39 cellular contexts compared by ENCODE assay signal in the genomic region with DNA sequence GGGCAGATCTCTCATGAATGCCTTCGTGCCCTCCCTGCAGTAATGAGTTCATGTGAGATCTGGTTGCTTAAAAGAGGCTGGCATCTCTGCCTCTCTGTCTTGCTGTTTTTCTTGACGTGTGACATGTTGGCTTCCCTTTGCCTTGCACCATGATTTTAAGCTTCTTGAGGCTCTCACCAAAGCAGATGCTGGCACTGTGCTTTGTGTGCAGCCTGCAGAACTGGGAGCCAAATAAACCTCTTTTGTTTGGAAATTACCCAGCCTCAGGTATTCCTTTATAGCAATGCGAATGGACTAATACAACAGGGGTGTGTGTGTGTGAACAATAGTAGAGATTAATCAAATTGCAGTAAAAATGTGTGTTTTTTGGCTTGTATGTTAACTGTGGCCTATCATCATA.
"Had no signal": no experiment of that assay in that cellular context is flagged by ENCODE, and none has a peak within 500 bp of the region (broad histone marks: within the 10 kb centered on the region; RNA-seq: fewer than 3 reads in every experiment).

No MANE protein-coding gene starts in this region.

- H3K36me3 ChIP-seq: brain microvascular endothelial cell, breast epithelium, cardiac muscle cell had no signal

- H3K4me3 Mint-ChIP-seq: activated naive CD4-positive, alpha-beta T cell treated with anti-CD3 and anti-CD28 coated beads for 36 hours; activated naive CD4-positive, alpha-beta T cell treated with anti-CD3 and anti-CD28 coated beads, Interleukin-2, amount 10 ng/mL, durations not matched to agents 7 days and 5 days; activated naive CD4-positive, alpha-beta T cell treated with anti-CD3 and anti-CD28 coated beads, Interleukin-2, amount 50 U/mL, for 24 hours; activated naive CD8-positive, alpha-beta T cell; activated naive CD8-positive, alpha-beta T cell treated with anti-CD3 and anti-CD28 coated beads for 36 hours; activated naive CD8-positive, alpha-beta T cell treated with anti-CD3 and anti-CD28 coated beads, Interleukin-2, amount 10 ng/mL, durations not matched to agents 7 days and 5 days; activated naive CD8-positive, alpha-beta T cell treated with anti-CD3 and anti-CD28 coated beads, Interleukin-2, amount 50 U/mL, for 24 hours; activated T-cell treated with anti-CD3 and anti-CD28 coated beads, Interleukin-2, amount 50 U/mL, for 24 hours; activated T-cell treated with anti-CD3 and anti-CD28 coated beads, Interleukin-2, amount 50 U/mL, for 4 hours; activated T-cell treated with anti-CD3 and anti-CD28 coated beads, Interleukin-2, amount 50 U/mL, for 72 hours; activated T-helper 1 cell treated with anti-CD3 and anti-CD28 coated beads, Interleukin-12 subunit alpha, Interleukin-12 subunit beta, Interleukin-2, Interleukin-4 antibody, amounts not matched to agents 30 ng/mL and 10 ng/mL and 1 ng/mL, durations not matched to agents 14 hours and 24 hours and 36 hours; activated T-helper 17 cell treated with anti-CD3 and anti-CD28 coated beads, Interleukin-2, amount 50 U/mL, for 72 hours; brain; central memory CD8-positive, alpha-beta T cell had no signal

- H3K9me3 Mint-ChIP-seq: activated naive CD4-positive, alpha-beta T cell treated with anti-CD3 and anti-CD28 coated beads for 36 hours; activated naive CD4-positive, alpha-beta T cell treated with anti-CD3 and anti-CD28 coated beads, Interleukin-2, amount 10 ng/mL, durations not matched to agents 7 days and 5 days; activated naive CD4-positive, alpha-beta T cell treated with anti-CD3 and anti-CD28 coated beads, Interleukin-2, amount 50 U/mL, for 24 hours; activated naive CD4-positive, alpha-beta T cell treated with anti-CD3 and anti-CD28 coated beads, Interleukin-2, amount 50 U/mL, for 72 hours; activated naive CD8-positive, alpha-beta T cell treated with anti-CD3 and anti-CD28 coated beads for 36 hours; activated naive CD8-positive, alpha-beta T cell treated with anti-CD3 and anti-CD28 coated beads, Interleukin-2, amount 10 ng/mL, durations not matched to agents 7 days and 5 days; activated naive CD8-positive, alpha-beta T cell treated with anti-CD3 and anti-CD28 coated beads, Interleukin-2, amount 50 U/mL, for 24 hours; activated T-cell treated with anti-CD3 and anti-CD28 coated beads, Interleukin-2, amount 50 U/mL, for 24 hours; activated T-cell treated with anti-CD3 and anti-CD28 coated beads, Interleukin-2, amount 50 U/mL, for 4 hours; activated T-cell treated with anti-CD3 and anti-CD28 coated beads, Interleukin-2, amount 50 U/mL, for 72 hours; activated T-helper 1 cell treated with anti-CD3 and anti-CD28 coated beads, Interleukin-12 subunit alpha, Interleukin-12 subunit beta, Interleukin-2, Interleukin-4 antibody, amounts not matched to agents 30 ng/mL and 10 ng/mL and 1 ng/mL, durations not matched to agents 14 hours and 24 hours and 36 hours; activated T-helper 17 cell treated with anti-CD3 and anti-CD28 coated beads, Interleukin-2, amount 50 U/mL, for 72 hours; activated T-helper 2 cell treated with anti-CD3 and anti-CD28 coated beads, Interferon-gamma antibody, Interleukin-2, Interleukin-4, amounts not matched to agents 10 μg/mL and 5 μg/mL and 100 μg/mL, durations not matched to agents 14 hours and 24 hours and 36 hours; central memory CD8-positive, alpha-beta T cell had no signal

- DNase-seq: activated effector memory CD4-positive, alpha-beta T cell treated with anti-CD3 and anti-CD28 coated beads, Interleukin-2, amount 50 U/mL, for 16 hours; activated effector memory CD4-positive, alpha-beta T cell treated with Interleukin-2 at 50 U/mL for 16 hours; activated gamma-delta T cell; activated gamma-delta T cell treated with Interleukin-2 at 50 U/mL for 16 hours; activated naive CD4-positive, alpha-beta T cell; activated naive CD4-positive, alpha-beta T cell treated with anti-CD3 and anti-CD28 coated beads for 36 hours; activated naive CD4-positive, alpha-beta T cell treated with anti-CD3 and anti-CD28 coated beads, Interleukin-2, amount 10 ng/mL, durations not matched to agents 7 days and 5 days; activated naive CD4-positive, alpha-beta T cell treated with anti-CD3 and anti-CD28 coated beads, Interleukin-2, amount 50 U/mL, for 16 hours; activated naive CD4-positive, alpha-beta T cell treated with Interleukin-2 at 50 U/mL for 16 hours; activated naive CD8-positive, alpha-beta T cell treated with anti-CD3 and anti-CD28 coated beads for 36 hours; activated naive CD8-positive, alpha-beta T cell treated with anti-CD3 and anti-CD28 coated beads, Interleukin-2, amount 10 ng/mL, durations not matched to agents 7 days and 5 days; activated naive CD8-positive, alpha-beta T cell treated with anti-CD3 and anti-CD28 coated beads, Interleukin-2, amount 50 U/mL, for 24 hours; activated T-cell treated with anti-CD3 and anti-CD28 coated beads for 4 hours; activated T-cell treated with anti-CD3 and anti-CD28 coated beads, Interleukin-2, amount 50 U/mL, for 1 hour; activated T-cell treated with anti-CD3 and anti-CD28 coated beads, Interleukin-2, amount 50 U/mL, for 24 hours; activated T-cell treated with anti-CD3 and anti-CD28 coated beads, Interleukin-2, amount 50 U/mL, for 4 hours; activated T-cell treated with anti-CD3 and anti-CD28 coated beads, Interleukin-2, amount 50 U/mL, for 48 hours; activated T-cell treated with anti-CD3 and anti-CD28 coated beads, Interleukin-2, amount 50 U/mL, for 72 hours; adrenal gland; amygdala; anterior cingulate cortex; aorta; body of pancreas; brain microvascular endothelial cell; caudate nucleus; central memory CD4-positive, alpha-beta T cell; cerebellar nuclear complex had no signal

- H3K27me3 ChIP-seq: adrenal gland, ascending aorta, body of pancreas, brain microvascular endothelial cell, breast epithelium, cardiac muscle cell had no signal

- H3K27me3 Mint-ChIP-seq: activated naive CD4-positive, alpha-beta T cell treated with anti-CD3 and anti-CD28 coated beads, Interleukin-2, amount 10 ng/mL, durations not matched to agents 7 days and 5 days; activated naive CD4-positive, alpha-beta T cell treated with anti-CD3 and anti-CD28 coated beads, Interleukin-2, amount 50 U/mL, for 24 hours; activated naive CD8-positive, alpha-beta T cell; activated naive CD8-positive, alpha-beta T cell treated with anti-CD3 and anti-CD28 coated beads for 36 hours; activated naive CD8-positive, alpha-beta T cell treated with anti-CD3 and anti-CD28 coated beads, Interleukin-2, amount 10 ng/mL, durations not matched to agents 7 days and 5 days; activated naive CD8-positive, alpha-beta T cell treated with anti-CD3 and anti-CD28 coated beads, Interleukin-2, amount 50 U/mL, for 24 hours; activated T-cell treated with anti-CD3 and anti-CD28 coated beads, Interleukin-2, amount 50 U/mL, for 24 hours; activated T-helper 17 cell treated with anti-CD3 and anti-CD28 coated beads, Interleukin-2, amount 50 U/mL, for 72 hours; central memory CD8-positive, alpha-beta T cell had no signal

- FAIRE-seq: astrocyte had no signal

- H3K27ac Mint-ChIP-seq: activated naive CD4-positive, alpha-beta T cell treated with anti-CD3 and anti-CD28 coated beads for 36 hours; activated naive CD4-positive, alpha-beta T cell treated with anti-CD3 and anti-CD28 coated beads, Interleukin-2, amount 10 ng/mL, durations not matched to agents 7 days and 5 days; activated naive CD4-positive, alpha-beta T cell treated with anti-CD3 and anti-CD28 coated beads, Interleukin-2, amount 50 U/mL, for 24 hours; activated naive CD4-positive, alpha-beta T cell treated with anti-CD3 and anti-CD28 coated beads, Interleukin-2, amount 50 U/mL, for 72 hours; activated naive CD8-positive, alpha-beta T cell; activated naive CD8-positive, alpha-beta T cell treated with anti-CD3 and anti-CD28 coated beads for 36 hours; activated naive CD8-positive, alpha-beta T cell treated with anti-CD3 and anti-CD28 coated beads, Interleukin-2, amount 10 ng/mL, durations not matched to agents 7 days and 5 days; activated naive CD8-positive, alpha-beta T cell treated with anti-CD3 and anti-CD28 coated beads, Interleukin-2, amount 50 U/mL, for 24 hours; activated T-cell treated with anti-CD3 and anti-CD28 coated beads, Interleukin-2, amount 50 U/mL, for 24 hours; activated T-cell treated with anti-CD3 and anti-CD28 coated beads, Interleukin-2, amount 50 U/mL, for 72 hours; activated T-helper 1 cell treated with anti-CD3 and anti-CD28 coated beads, Interleukin-12 subunit alpha, Interleukin-12 subunit beta, Interleukin-2, Interleukin-4 antibody, amounts not matched to agents 30 ng/mL and 10 ng/mL and 1 ng/mL, durations not matched to agents 14 hours and 24 hours and 36 hours; activated T-helper 17 cell treated with anti-CD3 and anti-CD28 coated beads, Interleukin-2, amount 50 U/mL, for 72 hours; activated T-helper 2 cell treated with anti-CD3 and anti-CD28 coated beads, Interferon-gamma antibody, Interleukin-2, Interleukin-4, amounts not matched to agents 10 μg/mL and 5 μg/mL and 100 μg/mL, durations not matched to agents 14 hours and 24 hours and 36 hours; brain had no signal

- H3K4me1 ChIP-seq: ascending aorta, body of pancreas, breast epithelium had no signal

- H3K36me3 Mint-ChIP-seq: activated naive CD4-positive, alpha-beta T cell treated with anti-CD3 and anti-CD28 coated beads, Interleukin-2, amount 10 ng/mL, durations not matched to agents 7 days and 5 days had no signal

- ATAC-seq: activated naive CD4-positive, alpha-beta T cell treated with anti-CD3 and anti-CD28 coated beads, Interleukin-2, amount 50 U/mL, for 72 hours; activated naive CD8-positive, alpha-beta T cell treated with anti-CD3 and anti-CD28 coated beads, Interleukin-2, amount 50 U/mL, for 24 hours; activated T-cell treated with anti-CD3 and anti-CD28 coated beads, Interleukin-2, amount 50 U/mL, for 4 hours; activated T-cell treated with anti-CD3 and anti-CD28 coated beads, Interleukin-2, amount 50 U/mL, for 72 hours; activated T-helper 17 cell treated with anti-CD3 and anti-CD28 coated beads, Interleukin-2, amount 50 U/mL, for 72 hours; body of pancreas had no signal

- H3K4me1 Mint-ChIP-seq: activated T-helper 17 cell treated with anti-CD3 and anti-CD28 coated beads, Interleukin-2, amount 50 U/mL, for 72 hours; brain had no signal

- H3K4me3 ChIP-seq: adrenal gland, ascending aorta, body of pancreas, breast epithelium, cardiac muscle cell had no signal

- H3K27ac ChIP-seq: adrenal gland, ascending aorta, body of pancreas, brain microvascular endothelial cell, breast epithelium, cardiac muscle cell had no signal

- H3K9me3 ChIP-seq: ascending aorta, body of pancreas, breast epithelium had no signal
